ENCODE assay signal across 1 cellular context in genomic region chr17:30831663-30832437, GRCh38.
A peak's percentile ranks its signal among the peaks of the same experiment; 100 is the strongest.
TF ChIP-seq lines count a peak whose summit lies in the region.

Gene ATAD5, plus strand, starts transcription at chr17:30831966. Its CDS starts 382 bp downstream, at chr17:30832348.

TF ChIP-seq in K562, 482 proteins besides CTCF, POLR2A, EP300 and RAD21 (continued from another document and continues in another):
- peak; percentile 97 for TF ChIP-seq POU5F1 (IDR thresholded peaks at IDR 0.05; ENCODE audit: borderline replicate concordance, low read depth, low read length, partially characterized antibody)
- TF ChIP-seq CEBPB (tag; IDR thresholded peaks at IDR 0.05), result no peak
- TF ChIP-seq, protein P1, sequence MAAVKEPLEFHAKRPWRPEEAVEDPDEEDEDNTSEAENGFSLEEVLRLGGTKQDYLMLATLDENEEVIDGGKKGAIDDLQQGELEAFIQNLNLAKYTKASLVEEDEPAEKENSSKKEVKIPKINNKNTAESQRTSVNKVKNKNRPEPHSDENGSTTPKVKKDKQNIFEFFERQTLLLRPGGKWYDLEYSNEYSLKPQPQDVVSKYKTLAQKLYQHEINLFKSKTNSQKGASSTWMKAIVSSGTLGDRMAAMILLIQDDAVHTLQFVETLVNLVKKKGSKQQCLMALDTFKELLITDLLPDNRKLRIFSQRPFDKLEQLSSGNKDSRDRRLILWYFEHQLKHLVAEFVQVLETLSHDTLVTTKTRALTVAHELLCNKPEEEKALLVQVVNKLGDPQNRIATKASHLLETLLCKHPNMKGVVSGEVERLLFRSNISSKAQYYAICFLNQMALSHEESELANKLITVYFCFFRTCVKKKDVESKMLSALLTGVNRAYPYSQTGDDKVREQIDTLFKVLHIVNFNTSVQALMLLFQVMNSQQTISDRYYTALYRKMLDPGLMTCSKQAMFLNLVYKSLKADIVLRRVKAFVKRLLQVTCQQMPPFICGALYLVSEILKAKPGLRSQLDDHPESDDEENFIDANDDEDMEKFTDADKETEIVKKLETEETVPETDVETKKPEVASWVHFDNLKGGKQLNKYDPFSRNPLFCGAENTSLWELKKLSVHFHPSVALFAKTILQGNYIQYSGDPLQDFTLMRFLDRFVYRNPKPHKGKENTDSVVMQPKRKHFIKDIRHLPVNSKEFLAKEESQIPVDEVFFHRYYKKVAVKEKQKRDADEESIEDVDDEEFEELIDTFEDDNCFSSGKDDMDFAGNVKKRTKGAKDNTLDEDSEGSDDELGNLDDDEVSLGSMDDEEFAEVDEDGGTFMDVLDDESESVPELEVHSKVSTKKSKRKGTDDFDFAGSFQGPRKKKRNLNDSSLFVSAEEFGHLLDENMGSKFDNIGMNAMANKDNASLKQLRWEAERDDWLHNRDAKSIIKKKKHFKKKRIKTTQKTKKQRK (IDR thresholded peaks at IDR 0.05; ENCODE audit: borderline replicate concordance, low read depth, low read length), result no peak
- TF ChIP-seq HIVEP1 (CRISPR knock-in tag; IDR thresholded peaks at IDR 0.05), result no peak
- no peak for TF ChIP-seq ZNF408 (CRISPR knock-in tag; IDR thresholded peaks at IDR 0.05; ENCODE audit: low read depth)
- no peak for TF ChIP-seq FOSL1 (tag; conservative IDR thresholded peaks at IDR 0.05)
- TF ChIP-seq ZNF592 (IDR thresholded peaks at IDR 0.05), result 0 out of 2 replicates have a peak, but pooled peaks have one; percentile 9
- peak; percentile 80; the same call in 1 of the 2 replicates for TF ChIP-seq ARID4B (CRISPR knock-in tag; IDR thresholded peaks at IDR 0.05)
- peak in 2 of 3 experiments; percentile 80 to 83 for TF ChIP-seq YY1 (IDR thresholded peaks at IDR 0.05; ENCODE audit: borderline replicate concordance in 1 of 3, control insufficient read depth in 1 of 3, extremely low read depth in 1 of 3, insufficient read depth in 3 of 3, insufficient read length in 1 of 3, insufficient replicate concordance in 2 of 3, low read depth in 1 of 3, low read length in 2 of 3)
- no peak for TF ChIP-seq SMARCC2 (IDR thresholded peaks at IDR 0.05; ENCODE audit: low read depth)
- no peak for TF ChIP-seq BRCA1 (IDR thresholded peaks at IDR 0.05)
- TF ChIP-seq BRCA1 (CRISPR knock-in tag; IDR thresholded peaks at IDR 0.05), result no peak
- TF ChIP-seq NFRKB (IDR thresholded peaks at IDR 0.05; ENCODE audit: low read depth), result 0 out of 2 replicates have a peak, but pooled peaks have one; percentile 63
- no peak for TF ChIP-seq EWSR1 (IDR thresholded peaks at IDR 0.05; ENCODE audit: borderline replicate concordance, low read depth, partially characterized antibody)
- peak; percentile 73 to 85 for TF ChIP-seq E2F6 (IDR thresholded peaks at IDR 0.05; ENCODE audit: borderline replicate concordance in 1 of 2, extremely low read depth in 1 of 2, insufficient read depth in 1 of 2, insufficient read length in 1 of 2, low read depth in 1 of 2, low read length in 1 of 2, poor library complexity in 1 of 2, severe bottlenecking in 1 of 2)
- no peak for TF ChIP-seq CBX2 (IDR thresholded peaks at IDR 0.05; ENCODE audit: insufficient read depth, low read length, poor library complexity, severe bottlenecking)
- no peak for TF ChIP-seq ZFP91 (CRISPR knock-in tag; IDR thresholded peaks at IDR 0.05)
- TF ChIP-seq BDP1 (IDR thresholded peaks at IDR 0.05; ENCODE audit: insufficient read depth, insufficient read length), result no peak
- TF ChIP-seq ZNF717 (CRISPR knock-in tag; IDR thresholded peaks at IDR 0.05), result no peak
- no peak for TF ChIP-seq RFX5 (IDR thresholded peaks at IDR 0.05; ENCODE audit: low read depth, low read length)
- TF ChIP-seq HEY1 (CRISPR knock-in tag; IDR thresholded peaks at IDR 0.05; ENCODE audit: borderline replicate concordance), result no peak
- TF ChIP-seq, protein P2, sequence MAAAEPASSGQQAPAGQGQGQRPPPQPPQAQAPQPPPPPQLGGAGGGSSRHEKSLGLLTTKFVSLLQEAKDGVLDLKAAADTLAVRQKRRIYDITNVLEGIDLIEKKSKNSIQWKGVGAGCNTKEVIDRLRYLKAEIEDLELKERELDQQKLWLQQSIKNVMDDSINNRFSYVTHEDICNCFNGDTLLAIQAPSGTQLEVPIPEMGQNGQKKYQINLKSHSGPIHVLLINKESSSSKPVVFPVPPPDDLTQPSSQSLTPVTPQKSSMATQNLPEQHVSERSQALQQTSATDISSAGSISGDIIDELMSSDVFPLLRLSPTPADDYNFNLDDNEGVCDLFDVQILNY (CRISPR knock-in tag; IDR thresholded peaks at IDR 0.05), result no peak
- TF ChIP-seq TCF3 (CRISPR knock-in tag; IDR thresholded peaks at IDR 0.05), result no peak
- TF ChIP-seq ZFX (CRISPR knock-in tag; IDR thresholded peaks at IDR 0.05), result peak; percentile 62; the same call in 1 of the 2 replicates
- no peak for TF ChIP-seq CBFA2T2 (conservative IDR thresholded peaks at IDR 0.05)
- TF ChIP-seq SRSF1 (IDR thresholded peaks at IDR 0.05; ENCODE audit: low read depth, low read length), result 0 out of 2 replicates have a peak, but pooled peaks have one; percentile 61
- TF ChIP-seq, protein P3, sequence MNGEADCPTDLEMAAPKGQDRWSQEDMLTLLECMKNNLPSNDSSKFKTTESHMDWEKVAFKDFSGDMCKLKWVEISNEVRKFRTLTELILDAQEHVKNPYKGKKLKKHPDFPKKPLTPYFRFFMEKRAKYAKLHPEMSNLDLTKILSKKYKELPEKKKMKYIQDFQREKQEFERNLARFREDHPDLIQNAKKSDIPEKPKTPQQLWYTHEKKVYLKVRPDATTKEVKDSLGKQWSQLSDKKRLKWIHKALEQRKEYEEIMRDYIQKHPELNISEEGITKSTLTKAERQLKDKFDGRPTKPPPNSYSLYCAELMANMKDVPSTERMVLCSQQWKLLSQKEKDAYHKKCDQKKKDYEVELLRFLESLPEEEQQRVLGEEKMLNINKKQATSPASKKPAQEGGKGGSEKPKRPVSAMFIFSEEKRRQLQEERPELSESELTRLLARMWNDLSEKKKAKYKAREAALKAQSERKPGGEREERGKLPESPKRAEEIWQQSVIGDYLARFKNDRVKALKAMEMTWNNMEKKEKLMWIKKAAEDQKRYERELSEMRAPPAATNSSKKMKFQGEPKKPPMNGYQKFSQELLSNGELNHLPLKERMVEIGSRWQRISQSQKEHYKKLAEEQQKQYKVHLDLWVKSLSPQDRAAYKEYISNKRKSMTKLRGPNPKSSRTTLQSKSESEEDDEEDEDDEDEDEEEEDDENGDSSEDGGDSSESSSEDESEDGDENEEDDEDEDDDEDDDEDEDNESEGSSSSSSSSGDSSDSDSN (IDR thresholded peaks at IDR 0.05; ENCODE audit: borderline replicate concordance in 1 of 2, low read depth in 2 of 2, low read length in 2 of 2), result no peak
- TF ChIP-seq ZNF174 (CRISPR knock-in tag; IDR thresholded peaks at IDR 0.05), result no peak
- TF ChIP-seq ETS1 (conservative IDR thresholded peaks at IDR 0.05; ENCODE audit: control insufficient read depth, low read depth, low read length), result 0 out of 2 replicates have a peak, but pooled peaks have one; percentile 1
- TF ChIP-seq ZNF23 (CRISPR knock-in tag; IDR thresholded peaks at IDR 0.05), result no peak
- peak; percentile 66 for TF ChIP-seq PML (IDR thresholded peaks at IDR 0.05; ENCODE audit: low read length)
- no peak for TF ChIP-seq MCM3 (IDR thresholded peaks at IDR 0.05)
- no peak for TF ChIP-seq PCBP1 (IDR thresholded peaks at IDR 0.05; ENCODE audit: low read depth, low read length, poor library complexity, severe bottlenecking)
- TF ChIP-seq TRIM24 (IDR thresholded peaks at IDR 0.05), result peak; percentile 20 to 58; a peak in 1 of 4 replicates
- TF ChIP-seq SP1 (CRISPR knock-in tag; IDR thresholded peaks at IDR 0.05), result peak; percentile 38
- no peak for TF ChIP-seq ARID2 (IDR thresholded peaks at IDR 0.05)
- TF ChIP-seq KLF6 (CRISPR knock-in tag; IDR thresholded peaks at IDR 0.05; ENCODE audit: borderline replicate concordance), result no peak
